ENCODE assay signal across 33 cellular contexts in the genomic region with DNA sequence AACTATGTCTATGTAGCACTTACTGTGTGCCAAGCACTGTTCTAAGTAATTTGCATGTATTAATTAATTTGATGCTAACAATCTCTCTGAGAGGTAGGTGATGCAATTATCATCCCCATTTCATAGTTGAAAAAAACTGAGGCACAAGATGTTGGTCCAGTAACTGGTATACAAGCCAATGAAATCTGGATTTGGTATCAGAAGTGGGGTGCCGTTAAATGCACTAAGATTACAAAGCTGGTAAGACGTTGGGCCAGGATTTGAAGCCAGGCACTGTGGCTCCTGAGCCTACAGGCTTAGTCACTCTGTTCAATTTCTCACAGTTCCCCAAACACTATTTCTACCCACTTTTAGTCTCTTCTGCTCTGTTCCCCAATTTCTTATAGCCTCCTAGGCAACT.
DNase-seq lines count a peak whose midpoint lies in the region; ATAC-seq, FAIRE-seq and TF ChIP-seq lines count a peak whose summit lies in the region.
"Had no signal": no experiment of that assay in that cellular context is flagged by ENCODE, and none has a peak within 500 bp of the region (broad histone marks: within the 10 kb centered on the region; RNA-seq: fewer than 3 reads in every experiment).

No MANE protein-coding gene starts in this region.

- H2AFZ ChIP-seq in HCT116 (ENCODE audit: low read depth, low read length, poor library complexity, severe bottlenecking) (no peak overlapping the region), K562 (ENCODE audit: low read depth, low read length) (no peak overlapping the region)

- TF ChIP-seq CTCF in HCT116 (IDR thresholded peaks at IDR 0.05 in 2 of 3, conservative IDR thresholded peaks at IDR 0.05 in 1 of 3; ENCODE audit: borderline replicate concordance in 1 of 3, insufficient read depth in 1 of 3, low read depth in 2 of 3, low read length in 2 of 3) (no peak), HEK293 (tag by site-specific recombination; IDR thresholded peaks at IDR 0.05) (no peak), K562 (IDR thresholded peaks at IDR 0.05 in 2 of 3, conservative IDR thresholded peaks at IDR 0.05 in 1 of 3; ENCODE audit: insufficient read depth in 2 of 3, low read depth in 1 of 3, low read length in 3 of 3) (no peak), coronary artery (IDR thresholded peaks at IDR 0.05) (no peak), suprapubic skin (IDR thresholded peaks at IDR 0.05) (no peak)

- intact Hi-C loops in HCT116 (cut with micrococcal nuclease) (no loop called here), K562 (cut with micrococcal nuclease) (no loop called here)

- H3K27me3 ChIP-seq in HCT116 (ENCODE audit: insufficient read depth, low read length) (no peaks in the 10 kb centered on the region), K562 (ENCODE audit: control insufficient read depth in 2 of 2, insufficient read depth in 2 of 2, low read length in 2 of 2) (peaks cover 0 to 18% of the 10 kb centered on the region in 2 experiments; a peak in 2 of 5 replicates), suprapubic skin (peaks cover 24% of the 10 kb centered on the region)
- H3K27me3 ChIP-seq: BE2C; BLaER1; BLaER1 treated with 17β-estradiol and CSF1 and Interleukin-3, amounts not matched to agents 10 nM and 100 nM had no signal

- WGBS in K562 (ENCODE audit: insufficient coverage, low coverage, missing lambda C conversion rate): 0% methylated on average over 2 of the region's 2 CpGs
- WGBS in suprapubic skin: 92% methylated on average over 2 of the region's 2 CpGs

- no TSS peak for BruUV-seq in HCT116 (replicated peaks; lab: Mats Ljungman, UMichigan)
- no TSS peak for BruUV-seq in K562 (replicated peaks; lab: Mats Ljungman, UMichigan)

- no peak for DNase-seq in HCT116 (ENCODE audit: low read depth, low spot score)
- no peak for DNase-seq in K562 (ENCODE audit: extremely low read depth in 1 of 4, low spot score in 3 of 4)
- no peak for DNase-seq in coronary artery (ENCODE audit: low spot score)
- no peak for DNase-seq in suprapubic skin (ENCODE audit: low spot score in 2 of 2)
- no peak for DNase-seq in DMS79 (lab: John Stamatoyannopoulos, UW)
- no peak for DNase-seq in NCI-H1092 (lab: John Stamatoyannopoulos, UW)
- DNase-seq: 8988T; ACHN; AML-193; BE2C; C1 segment of cervical spinal cord; Caco-2; Calu3; CD4-positive, alpha-beta memory T cell; CD4-positive, alpha-beta T cell; CD4-positive, CD25-positive, alpha-beta regulatory T cell; CD8-positive, alpha-beta memory T cell; CD8-positive, alpha-beta T cell; COR-L47; DMS 273 treated with DMSO at 0.1 percent for 48 hours; DMS153; DMS79 treated with DMSO at 0.1 percent for 48 hours; DND-41; EL had no signal

- FAIRE-seq in K562 (lab: Jason Lieb, UNC): no peak
- FAIRE-seq: A204.1, A549, D721Med had no signal

- POLR2A ChIA-PET in HCT116 (lab: Charles Lee): no interaction called here
- POLR2A ChIA-PET in HEK293 (lab: Yijun Ruan, JAX): no interaction called here
- POLR2A ChIA-PET in K562 (lab: Yijun Ruan, JAX): interaction anchor here (1.2 kb wide), 2 partner anchors 8 to 12 kb away, joined by 3 to 4 read pairs; no protein-coding TSS in a partner anchor

- H3K4me2 ChIP-seq in HCT116 (ENCODE audit: low read length) (no peak overlapping the region), K562 (ENCODE audit: insufficient read depth, low read length) (no peak overlapping the region)
- H3K4me2 ChIP-seq: A549; BLaER1; BLaER1 treated with 17β-estradiol and CSF1 and Interleukin-3, amounts not matched to agents 10 nM and 100 nM had no signal

- no peak overlapping the region for H3K27ac ChIP-seq in HCT116 (ENCODE audit: low read depth, low read length)
- H3K27ac ChIP-seq in HEK293 (ENCODE audit: extremely low read depth, low read depth, low read length): no peak overlapping the region
- H3K27ac ChIP-seq in K562 (ENCODE audit: extremely low read depth, low read depth, low read length): no peak overlapping the region
- no peak overlapping the region for H3K27ac ChIP-seq in coronary artery
- H3K27ac ChIP-seq in suprapubic skin: no peak overlapping the region
- H3K27ac ChIP-seq: 22Rv1; A549; BLaER1; BLaER1 treated with 17β-estradiol and CSF1 and Interleukin-3, amounts not matched to agents 10 nM and 100 nM; C4-2B had no signal

- TF ChIP-seq RAD21 in HCT116 (IDR thresholded peaks at IDR 0.05; ENCODE audit: low read depth): no peak
- TF ChIP-seq RAD21 in K562 (CRISPR knock-in tag; conservative IDR thresholded peaks at IDR 0.05 in 1 of 2, IDR thresholded peaks at IDR 0.05 in 1 of 2): no peak

- H3K36me3 ChIP-seq in HCT116 (ENCODE audit: control insufficient read depth in 1 of 2, insufficient read depth in 2 of 2, low read length in 2 of 2) (no peaks in the 10 kb centered on the region), HEK293 (ENCODE audit: control insufficient read depth in 2 of 2, insufficient read depth in 1 of 2, low read length in 2 of 2) (no peaks in the 10 kb centered on the region), K562 (ENCODE audit: control insufficient read depth, insufficient read depth, low read length) (no peaks in the 10 kb centered on the region), suprapubic skin (no peaks in the 10 kb centered on the region)
- H3K36me3 ChIP-seq: BE2C; BLaER1; BLaER1 treated with 17β-estradiol and CSF1 and Interleukin-3, amounts not matched to agents 10 nM and 100 nM had no signal

- in situ Hi-C loops in K562 (cut with MboI): loop anchor here (25.0 kb wide), 1 partner anchor 486 kb away; the partner anchor contains the start of genes MISP3 and PALM3

- RAD21 ChIA-PET in HCT116 (lab: Charles Lee; ENCODE audit: low non-redundant PET in 1 of 2, low total read pairs in 2 of 2, uncharacterized antibody in 2 of 2, unreplicated experiment in 2 of 2): no interaction called here

- H3K4me3 ChIP-seq in HCT116 (replicated peaks in 1 of 2; ENCODE audit: low read depth in 1 of 2, low read length in 2 of 2) (no peak overlapping the region), HEK293 (ENCODE audit: low read depth, low read length) (no peak overlapping the region), K562 (no peak overlapping the region), coronary artery (peak overlapping the region; percentile 1), suprapubic skin (no peak overlapping the region)
- H3K4me3 ChIP-seq: A549; BLaER1; BLaER1 treated with 17β-estradiol and CSF1 and Interleukin-3, amounts not matched to agents 10 nM and 100 nM had no signal

- H3K4me1 ChIP-seq in HCT116 (ENCODE audit: control insufficient read depth in 1 of 2, insufficient read depth in 2 of 2, low read length in 2 of 2) (peaks cover 0 to 6% of the 10 kb centered on the region in 2 experiments; a peak in 1 of 4 replicates), HEK293 (ENCODE audit: control insufficient read depth, insufficient read depth, low read length) (no peaks in the 10 kb centered on the region), K562 (replicated peaks in 1 of 2; ENCODE audit: control insufficient read depth in 2 of 2, insufficient read depth in 2 of 2, low read length in 2 of 2) (no peaks in the 10 kb centered on the region), suprapubic skin (no peaks in the 10 kb centered on the region)
- H3K4me1 ChIP-seq: A549; BE2C; BLaER1; BLaER1 treated with 17β-estradiol and CSF1 and Interleukin-3, amounts not matched to agents 10 nM and 100 nM; Caco-2 had no signal

- H3K9me2 ChIP-seq in HCT116 (ENCODE audit: insufficient read depth): no peaks in the 10 kb centered on the region

- no peaks in the 10 kb centered on the region for H3K79me2 ChIP-seq in HCT116 (ENCODE audit: insufficient read depth, low read length)
- H3K79me2 ChIP-seq in K562 (ENCODE audit: control insufficient read depth, insufficient read depth, low read length): no peaks in the 10 kb centered on the region

- no peak for TF ChIP-seq EP300 in K562 (IDR thresholded peaks at IDR 0.05; ENCODE audit: low read length)
- no peak for TF ChIP-seq EP300 in suprapubic skin (IDR thresholded peaks at IDR 0.05)

- CTCF ChIA-PET in HCT116 (lab: Charles Lee): interaction anchor here (3.7 to 5.1 kb wide), 2 partner anchors 13 to 299 kb away, joined by 18 to 56 read pairs; no protein-coding TSS in a partner anchor
- CTCF ChIA-PET in HEK293 (lab: Yijun Ruan, JAX): interaction anchor here (3.4 to 4.5 kb wide), 2 partner anchors 12 to 298 kb away, joined by 29 to 32 read pairs; no protein-coding TSS in a partner anchor
- CTCF ChIA-PET in K562 (lab: Yijun Ruan, JAX; ENCODE audit: low intra/inter-chr PET ratio): no interaction called here

- peaks cover 15 to 21% of the 10 kb centered on the region in 2 experiments; a peak in 3 of 4 replicates for H3K9me3 ChIP-seq in HCT116 (ENCODE audit: control insufficient read depth in 1 of 2, insufficient read depth in 1 of 2, low read depth in 1 of 2, low read length in 2 of 2)
- H3K9me3 ChIP-seq in HEK293 (ENCODE audit: control insufficient read depth, insufficient read depth, low read depth, low read length): no peaks in the 10 kb centered on the region
- H3K9me3 ChIP-seq in K562 (replicated peaks; ENCODE audit: control insufficient read depth, insufficient read depth, low read depth, low read length): no peaks in the 10 kb centered on the region; the same call in none of the 2 replicates
- H3K9me3 ChIP-seq in suprapubic skin: peaks cover 12% of the 10 kb centered on the region
- H3K9me3 ChIP-seq: BE2C, Caco-2 had no signal

- H3K9ac ChIP-seq in HCT116 (ENCODE audit: low read length) (no peak overlapping the region), K562 (ENCODE audit: insufficient read depth in 1 of 2, low read depth in 2 of 2, low read length in 2 of 2) (no peak overlapping the region)
- H3K9ac ChIP-seq: BLaER1; BLaER1 treated with 17β-estradiol and CSF1 and Interleukin-3, amounts not matched to agents 10 nM and 100 nM had no signal

- no peaks in the 10 kb centered on the region for H3K9me1 ChIP-seq in K562 (ENCODE audit: control insufficient read depth, insufficient read depth, low read length)

- H4K20me1 ChIP-seq in HCT116 (ENCODE audit: insufficient read depth) (no peaks in the 10 kb centered on the region), K562 (replicated peaks; ENCODE audit: control insufficient read depth, insufficient read depth, low read length) (no peaks in the 10 kb centered on the region)
- H4K20me1 ChIP-seq: BLaER1; BLaER1 treated with 17β-estradiol and CSF1 and Interleukin-3, amounts not matched to agents 10 nM and 100 nM had no signal

- ATAC-seq in HCT116 (no peak), K562 (no peak), HG03135 (IDR thresholded peaks at IDR 0.05; ENCODE audit: unreplicated experiment) (no peak)
- ATAC-seq: A549; CD8-positive, alpha-beta T cell had no signal

- TF ChIP-seq POLR2A in HCT116 (IDR thresholded peaks at IDR 0.05; ENCODE audit: borderline replicate concordance, extremely low read depth, insufficient read depth, insufficient read length) (no peak), K562 (conservative IDR thresholded peaks at IDR 0.05) (no peak), suprapubic skin (IDR thresholded peaks at IDR 0.05) (no peak)

TF ChIP-seq in HCT116, 20 proteins besides CTCF, POLR2A, EP300 and RAD21 (continues in another document):
- TF ChIP-seq CBX3 (IDR thresholded peaks at IDR 0.05; ENCODE audit: low read depth): 0 out of 2 replicates have a peak, but pooled peaks have one; percentile 19

TF ChIP-seq in HEK293, 187 proteins besides CTCF, POLR2A, EP300 and RAD21 (continues in another document):
- no peak for TF ChIP-seq ZNF214 (tag by site-specific recombination; IDR thresholded peaks at IDR 0.05; ENCODE audit: borderline replicate concordance)
